Comparison of ENCODE assay signal across 30 cellular contexts in the genomic region with DNA sequence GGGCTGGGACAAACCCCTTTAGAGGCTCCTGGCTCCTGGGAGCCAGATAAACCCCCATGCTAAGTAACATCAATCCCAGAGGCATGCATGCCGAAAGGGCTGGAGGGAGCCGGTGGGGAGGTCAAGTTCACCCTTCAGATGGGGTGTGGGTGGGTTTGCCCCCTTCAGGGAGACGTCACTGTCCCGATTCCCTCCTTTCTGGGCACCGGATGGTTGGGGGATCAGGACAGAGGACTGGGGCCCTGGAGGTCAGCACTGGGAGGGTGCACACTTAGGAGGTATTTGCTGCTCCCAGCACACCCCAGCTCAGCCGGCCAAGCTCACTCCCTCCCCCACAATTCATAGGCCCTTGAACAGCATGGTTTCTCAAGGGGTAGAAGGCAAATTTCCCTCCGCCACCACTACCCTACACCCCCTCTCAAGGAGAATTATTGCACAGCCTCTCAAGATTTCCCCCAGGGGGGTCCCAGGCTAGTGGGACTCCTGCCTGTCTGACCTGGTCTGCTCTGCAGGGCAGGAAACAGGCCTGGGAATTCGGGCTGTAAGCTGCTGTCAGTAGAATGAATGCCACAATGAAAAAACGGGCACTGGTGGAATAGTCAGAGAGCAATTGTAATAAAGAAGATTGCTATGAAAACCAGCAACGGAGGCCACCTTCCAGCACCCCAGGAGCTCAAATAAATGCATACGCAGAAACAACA.
A peak's percentile ranks its signal among the peaks of the same experiment; 100 is the strongest.
DNase-seq lines count a peak whose midpoint lies in the region; ATAC-seq, FAIRE-seq and TF ChIP-seq lines count a peak whose summit lies in the region.
"Had no signal": no experiment of that assay in that cellular context is flagged by ENCODE, and none has a peak within 500 bp of the region (broad histone marks: within the 10 kb centered on the region; RNA-seq: fewer than 3 reads in every experiment).

No MANE protein-coding gene starts in this region.

- no peaks in the 10 kb centered on the region for H3K9me3 Mint-ChIP-seq in activated naive CD4-positive, alpha-beta T cell treated with anti-CD3 and anti-CD28 coated beads, Interleukin-2, amount 10 ng/mL, durations not matched to agents 7 days and 5 days
- H3K9me3 Mint-ChIP-seq in activated naive CD4-positive, alpha-beta T cell treated with anti-CD3 and anti-CD28 coated beads for 36 hours, result no peaks in the 10 kb centered on the region
- H3K9me3 Mint-ChIP-seq in nephron, result no peaks in the 10 kb centered on the region
- H3K9me3 Mint-ChIP-seq: activated CD4-positive, alpha-beta T cell treated with anti-CD3 and anti-CD28 coated beads, Interleukin-2, amount 10 ng/mL, durations not matched to agents 7 days and 5 days; activated T-helper 1 cell treated with anti-CD3 and anti-CD28 coated beads, Interleukin-12 subunit alpha, Interleukin-12 subunit beta, Interleukin-2, Interleukin-4 antibody, amounts not matched to agents 30 ng/mL and 10 ng/mL and 1 ng/mL, durations not matched to agents 14 hours and 24 hours and 36 hours; CD8-positive, alpha-beta memory T cell; naive thymus-derived CD8-positive, alpha-beta T cell had no signal

- TF ChIP-seq CTCF in RWPE2 (IDR thresholded peaks at IDR 0.05; ENCODE audit: poor library complexity, severe bottlenecking), result no peak
- TF ChIP-seq CTCF in nephron (IDR thresholded peaks at IDR 0.05; ENCODE audit: unreplicated experiment in 3 of 3), result no peak
- no peak for TF ChIP-seq CTCF in tibial artery (IDR thresholded peaks at IDR 0.05)

- no peaks in the 10 kb centered on the region for H3K36me3 Mint-ChIP-seq in activated naive CD4-positive, alpha-beta T cell treated with anti-CD3 and anti-CD28 coated beads, Interleukin-2, amount 10 ng/mL, durations not matched to agents 7 days and 5 days
- H3K36me3 Mint-ChIP-seq in activated naive CD4-positive, alpha-beta T cell treated with anti-CD3 and anti-CD28 coated beads for 36 hours (ENCODE audit: low read depth), result no peaks in the 10 kb centered on the region
- H3K36me3 Mint-ChIP-seq in nephron (ENCODE audit: low read depth), result no peaks in the 10 kb centered on the region
- H3K36me3 Mint-ChIP-seq: CD8-positive, alpha-beta memory T cell; naive thymus-derived CD8-positive, alpha-beta T cell had no signal

- H3K4me1 Mint-ChIP-seq in activated naive CD4-positive, alpha-beta T cell treated with anti-CD3 and anti-CD28 coated beads, Interleukin-2, amount 10 ng/mL, durations not matched to agents 7 days and 5 days, result no peaks in the 10 kb centered on the region
- H3K4me1 Mint-ChIP-seq in activated naive CD4-positive, alpha-beta T cell treated with anti-CD3 and anti-CD28 coated beads for 36 hours (ENCODE audit: low read depth), result no peaks in the 10 kb centered on the region
- peaks cover 14% of the 10 kb centered on the region for H3K4me1 Mint-ChIP-seq in nephron
- H3K4me1 Mint-ChIP-seq: activated CD4-positive, alpha-beta T cell treated with anti-CD3 and anti-CD28 coated beads, Interleukin-2, amount 10 ng/mL, durations not matched to agents 7 days and 5 days; CD8-positive, alpha-beta memory T cell had no signal

- H3K36me3 ChIP-seq in RWPE2 (ENCODE audit: low read depth), result no peaks in the 10 kb centered on the region
- peaks cover 0 to 6% (median 4%) of the 10 kb centered on the region in 3 donors for H3K36me3 ChIP-seq in tibial artery
- H3K36me3 ChIP-seq: WERI-Rb-1 had no signal

- intact Hi-C loops in activated naive CD4-positive, alpha-beta T cell treated with anti-CD3 and anti-CD28 coated beads for 36 hours (cut with micrococcal nuclease), result no loop called here
- intact Hi-C loops in tibial artery (cut with DNase I; ENCODE audit: low total_unique reads), result no loop called here

- H3K4me3 ChIP-seq in RWPE2 (ENCODE audit: severe bottlenecking) (no peak overlapping the region), tibial artery (no peak overlapping the region)
- H3K4me3 ChIP-seq: A549, dorsolateral prefrontal cortex, GM23248, testis had no signal

- peaks cover 10% of the 10 kb centered on the region for H3K27me3 Mint-ChIP-seq in activated naive CD4-positive, alpha-beta T cell treated with anti-CD3 and anti-CD28 coated beads, Interleukin-2, amount 10 ng/mL, durations not matched to agents 7 days and 5 days
- no peaks in the 10 kb centered on the region for H3K27me3 Mint-ChIP-seq in activated naive CD4-positive, alpha-beta T cell treated with anti-CD3 and anti-CD28 coated beads for 36 hours (ENCODE audit: low read depth)
- peaks cover 5% of the 10 kb centered on the region for H3K27me3 Mint-ChIP-seq in nephron (ENCODE audit: low read depth)

- no peak for TF ChIP-seq POLR2A in H54 (IDR thresholded peaks at IDR 0.05; ENCODE audit: low read depth, low read length)

- peak; percentile 14 for DNase-seq in activated naive CD4-positive, alpha-beta T cell treated with anti-CD3 and anti-CD28 coated beads, Interleukin-2, amount 10 ng/mL, durations not matched to agents 7 days and 5 days
- DNase-seq in activated naive CD4-positive, alpha-beta T cell treated with anti-CD3 and anti-CD28 coated beads for 36 hours, result no peak
- DNase-seq in RWPE2 (ENCODE audit: low spot score) (peak; percentile 56), tibial artery (peak; percentile 9 to 44), foreskin melanocyte (no peak), NCI-H2081 treated with DMSO at 0.1 percent for 48 hours (lab: John Stamatoyannopoulos, UW) (no peak), H54 (ENCODE audit: insufficient read length, low spot score) (no peak)
- DNase-seq: activated CD4-positive, alpha-beta T cell treated with anti-CD3 and anti-CD28 coated beads, Interleukin-2, amount 10 ng/mL, durations not matched to agents 7 days and 5 days; CD8-positive, alpha-beta memory T cell; DMS 273 treated with DMSO at 0.1 percent for 48 hours; GM23248; naive thymus-derived CD8-positive, alpha-beta T cell; NCI-H1694; NCI-H2171 treated with DMSO at 0.1 percent for 48 hours; NCI-H524 treated with DMSO at 0.1 percent for 48 hours; SIG-M5; stimulated activated naive CD4-positive, alpha-beta T cell treated with Interleukin-2 at 50 U/mL for 16 hours; SW 1271; T-helper 9 cell; testis; WERI-Rb-1 had no signal

- no peak for ATAC-seq in RWPE2 (ENCODE audit: low read depth)
- ATAC-seq: A549; naive thymus-derived CD8-positive, alpha-beta T cell; Panc1 had no signal

- no peak overlapping the region for H3K27ac Mint-ChIP-seq in activated naive CD4-positive, alpha-beta T cell treated with anti-CD3 and anti-CD28 coated beads, Interleukin-2, amount 10 ng/mL, durations not matched to agents 7 days and 5 days
- H3K27ac Mint-ChIP-seq in activated naive CD4-positive, alpha-beta T cell treated with anti-CD3 and anti-CD28 coated beads for 36 hours, result no peak overlapping the region
- peak overlapping the region; percentile 33 to 57 (median 49) for H3K27ac Mint-ChIP-seq in nephron
- H3K27ac Mint-ChIP-seq: activated CD4-positive, alpha-beta T cell treated with anti-CD3 and anti-CD28 coated beads, Interleukin-2, amount 10 ng/mL, durations not matched to agents 7 days and 5 days; activated T-helper 1 cell treated with anti-CD3 and anti-CD28 coated beads, Interleukin-12 subunit alpha, Interleukin-12 subunit beta, Interleukin-2, Interleukin-4 antibody, amounts not matched to agents 30 ng/mL and 10 ng/mL and 1 ng/mL, durations not matched to agents 14 hours and 24 hours and 36 hours; B cell; CD8-positive, alpha-beta memory T cell had no signal

- H3K27ac ChIP-seq in RWPE2 (ENCODE audit: poor library complexity, severe bottlenecking) (no peak overlapping the region), tibial artery (no peak overlapping the region)
- H3K27ac ChIP-seq: A549, dorsolateral prefrontal cortex, GM23248, testis, WERI-Rb-1 had no signal

- no peak for FAIRE-seq in H54 (lab: Jason Lieb, UNC)
- FAIRE-seq: A549, endothelial cell of umbilical vein, GM12891, keratinocyte had no signal

- H3K9me3 ChIP-seq in RWPE2 (ENCODE audit: severe bottlenecking), result no peaks in the 10 kb centered on the region
- no peaks in the 10 kb centered on the region for H3K9me3 ChIP-seq in tibial artery
- H3K9me3 ChIP-seq: A549, testis had no signal

- no peaks in the 10 kb centered on the region for H3K27me3 ChIP-seq in RWPE2 (ENCODE audit: insufficient read depth, poor library complexity, severe bottlenecking)
- H3K27me3 ChIP-seq in tibial artery, result no peaks in the 10 kb centered on the region
- H3K27me3 ChIP-seq: dorsolateral prefrontal cortex, testis had no signal

- CTCF ChIA-PET in activated naive CD4-positive, alpha-beta T cell treated with anti-CD3 and anti-CD28 coated beads, Interleukin-2, amount 10 ng/mL, durations not matched to agents 7 days and 5 days (lab: Charles Lee), result no interaction called here
- CTCF ChIA-PET in activated naive CD4-positive, alpha-beta T cell treated with anti-CD3 and anti-CD28 coated beads for 36 hours (lab: Charles Lee), result no interaction called here

- no peak overlapping the region for H3K4me3 Mint-ChIP-seq in activated naive CD4-positive, alpha-beta T cell treated with anti-CD3 and anti-CD28 coated beads, Interleukin-2, amount 10 ng/mL, durations not matched to agents 7 days and 5 days
- H3K4me3 Mint-ChIP-seq in activated naive CD4-positive, alpha-beta T cell treated with anti-CD3 and anti-CD28 coated beads for 36 hours, result no peak overlapping the region
- no peak overlapping the region for H3K4me3 Mint-ChIP-seq in nephron
- H3K4me3 Mint-ChIP-seq: activated CD4-positive, alpha-beta T cell treated with anti-CD3 and anti-CD28 coated beads, Interleukin-2, amount 10 ng/mL, durations not matched to agents 7 days and 5 days; activated T-helper 1 cell treated with anti-CD3 and anti-CD28 coated beads, Interleukin-12 subunit alpha, Interleukin-12 subunit beta, Interleukin-2, Interleukin-4 antibody, amounts not matched to agents 30 ng/mL and 10 ng/mL and 1 ng/mL, durations not matched to agents 14 hours and 24 hours and 36 hours; B cell; CD8-positive, alpha-beta memory T cell; naive thymus-derived CD8-positive, alpha-beta T cell had no signal

- H3K4me1 ChIP-seq in RWPE2 (ENCODE audit: insufficient read depth, poor library complexity, severe bottlenecking) (no peaks in the 10 kb centered on the region), tibial artery (no peaks in the 10 kb centered on the region)
- H3K4me1 ChIP-seq: testis had no signal

Comparison
In these comparisons a context has a peak if more than half of its experiments do, and no peak if none do; other contexts are left out.
1. DNase-seq: peak in activated naive CD4-positive, alpha-beta T cell treated with anti-CD3 and anti-CD28 coated beads, Interleukin-2, amount 10 ng/mL, durations not matched to agents 7 days and 5 days (single experiment), RWPE2 (single experiment) and tibial artery (2 of 2); none in activated naive CD4-positive, alpha-beta T cell treated with anti-CD3 and anti-CD28 coated beads for 36 hours (single experiment), foreskin melanocyte (single experiment), NCI-H2081 treated with DMSO at 0.1 percent for 48 hours (single experiment) and H54 (single experiment).
2. H3K27ac Mint-ChIP-seq: peak in nephron (3 of 3); none in activated naive CD4-positive, alpha-beta T cell treated with anti-CD3 and anti-CD28 coated beads, Interleukin-2, amount 10 ng/mL, durations not matched to agents 7 days and 5 days (single experiment) and activated naive CD4-positive, alpha-beta T cell treated with anti-CD3 and anti-CD28 coated beads for 36 hours (single experiment).